Comparison of ENCODE assay signal across 39 cellular contexts in the genomic region with DNA sequence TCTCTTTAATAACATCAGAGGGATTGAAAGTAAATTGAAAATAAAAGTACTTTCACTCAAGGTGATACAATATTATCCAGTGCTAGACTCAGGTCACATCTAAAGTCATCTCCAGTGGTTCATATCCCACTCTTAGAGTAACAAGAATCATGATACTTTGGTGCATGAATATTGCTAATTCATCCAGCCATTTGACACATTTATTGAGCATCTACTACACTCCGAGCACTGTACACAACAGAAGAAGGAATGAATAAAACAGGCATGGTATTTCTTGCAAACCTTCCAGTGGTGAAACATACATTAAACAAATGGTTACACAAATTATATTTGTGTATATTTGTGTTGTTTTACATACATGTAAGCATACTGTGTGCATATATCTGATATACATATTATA.
"Had no signal": no experiment of that assay in that cellular context is flagged by ENCODE, and none has a peak within 500 bp of the region (broad histone marks: within the 10 kb centered on the region; RNA-seq: fewer than 3 reads in every experiment).

No MANE protein-coding gene starts in this region.

- H3K4me3 Mint-ChIP-seq: activated naive CD4-positive, alpha-beta T cell treated with anti-CD3 and anti-CD28 coated beads for 36 hours; activated naive CD4-positive, alpha-beta T cell treated with anti-CD3 and anti-CD28 coated beads, Interleukin-2, amount 10 ng/mL, durations not matched to agents 7 days and 5 days; activated naive CD4-positive, alpha-beta T cell treated with anti-CD3 and anti-CD28 coated beads, Interleukin-2, amount 50 U/mL, for 24 hours; activated naive CD8-positive, alpha-beta T cell; activated naive CD8-positive, alpha-beta T cell treated with anti-CD3 and anti-CD28 coated beads for 36 hours; activated naive CD8-positive, alpha-beta T cell treated with anti-CD3 and anti-CD28 coated beads, Interleukin-2, amount 10 ng/mL, durations not matched to agents 7 days and 5 days; activated naive CD8-positive, alpha-beta T cell treated with anti-CD3 and anti-CD28 coated beads, Interleukin-2, amount 50 U/mL, for 24 hours; activated T-cell treated with anti-CD3 and anti-CD28 coated beads, Interleukin-2, amount 50 U/mL, for 24 hours; activated T-cell treated with anti-CD3 and anti-CD28 coated beads, Interleukin-2, amount 50 U/mL, for 4 hours; activated T-cell treated with anti-CD3 and anti-CD28 coated beads, Interleukin-2, amount 50 U/mL, for 72 hours; activated T-helper 1 cell treated with anti-CD3 and anti-CD28 coated beads, Interleukin-12 subunit alpha, Interleukin-12 subunit beta, Interleukin-2, Interleukin-4 antibody, amounts not matched to agents 30 ng/mL and 10 ng/mL and 1 ng/mL, durations not matched to agents 14 hours and 24 hours and 36 hours; activated T-helper 17 cell treated with anti-CD3 and anti-CD28 coated beads, Interleukin-2, amount 50 U/mL, for 72 hours; central memory CD8-positive, alpha-beta T cell had no signal

- DNase-seq: activated effector memory CD4-positive, alpha-beta T cell treated with anti-CD3 and anti-CD28 coated beads, Interleukin-2, amount 50 U/mL, for 16 hours; activated effector memory CD4-positive, alpha-beta T cell treated with Interleukin-2 at 50 U/mL for 16 hours; activated gamma-delta T cell; activated gamma-delta T cell treated with Interleukin-2 at 50 U/mL for 16 hours; activated naive CD4-positive, alpha-beta T cell; activated naive CD4-positive, alpha-beta T cell treated with anti-CD3 and anti-CD28 coated beads for 36 hours; activated naive CD4-positive, alpha-beta T cell treated with anti-CD3 and anti-CD28 coated beads, Interleukin-2, amount 10 ng/mL, durations not matched to agents 7 days and 5 days; activated naive CD4-positive, alpha-beta T cell treated with anti-CD3 and anti-CD28 coated beads, Interleukin-2, amount 50 U/mL, for 16 hours; activated naive CD4-positive, alpha-beta T cell treated with Interleukin-2 at 50 U/mL for 16 hours; activated naive CD8-positive, alpha-beta T cell treated with anti-CD3 and anti-CD28 coated beads for 36 hours; activated naive CD8-positive, alpha-beta T cell treated with anti-CD3 and anti-CD28 coated beads, Interleukin-2, amount 10 ng/mL, durations not matched to agents 7 days and 5 days; activated naive CD8-positive, alpha-beta T cell treated with anti-CD3 and anti-CD28 coated beads, Interleukin-2, amount 50 U/mL, for 24 hours; activated T-cell treated with anti-CD3 and anti-CD28 coated beads, Interleukin-2, amount 50 U/mL, for 1 hour; activated T-cell treated with anti-CD3 and anti-CD28 coated beads, Interleukin-2, amount 50 U/mL, for 24 hours; activated T-cell treated with anti-CD3 and anti-CD28 coated beads, Interleukin-2, amount 50 U/mL, for 4 hours; activated T-cell treated with anti-CD3 and anti-CD28 coated beads, Interleukin-2, amount 50 U/mL, for 48 hours; activated T-cell treated with anti-CD3 and anti-CD28 coated beads, Interleukin-2, amount 50 U/mL, for 72 hours; adrenal gland; amniotic stem cell; amygdala; anterior cingulate cortex; aorta; body of pancreas; brain microvascular endothelial cell; caudate nucleus; central memory CD4-positive, alpha-beta T cell; cerebellar nuclear complex had no signal

- H3K27me3 ChIP-seq: adrenal gland, ascending aorta, body of pancreas, brain microvascular endothelial cell, cardiac muscle cell had no signal

- H3K4me3 ChIP-seq: adrenal gland, ascending aorta, body of pancreas, cardiac muscle cell had no signal

- H3K36me3 ChIP-seq: adrenal gland, ascending aorta, brain microvascular endothelial cell, cardiac muscle cell had no signal

- H3K36me3 Mint-ChIP-seq: activated naive CD4-positive, alpha-beta T cell treated with anti-CD3 and anti-CD28 coated beads, Interleukin-2, amount 10 ng/mL, durations not matched to agents 7 days and 5 days; activated naive CD4-positive, alpha-beta T cell treated with anti-CD3 and anti-CD28 coated beads, Interleukin-2, amount 50 U/mL, for 24 hours; activated naive CD4-positive, alpha-beta T cell treated with anti-CD3 and anti-CD28 coated beads, Interleukin-2, amount 50 U/mL, for 72 hours; activated naive CD8-positive, alpha-beta T cell; activated naive CD8-positive, alpha-beta T cell treated with anti-CD3 and anti-CD28 coated beads for 36 hours; activated naive CD8-positive, alpha-beta T cell treated with anti-CD3 and anti-CD28 coated beads, Interleukin-2, amount 10 ng/mL, durations not matched to agents 7 days and 5 days; brain had no signal

- H3K4me1 Mint-ChIP-seq: activated T-helper 17 cell treated with anti-CD3 and anti-CD28 coated beads, Interleukin-2, amount 50 U/mL, for 72 hours had no signal

- FAIRE-seq: astrocyte, bronchial epithelial cell had no signal

- H3K27ac ChIP-seq: adrenal gland, ascending aorta, body of pancreas, brain microvascular endothelial cell, cardiac muscle cell had no signal

- H3K9me3 ChIP-seq: adrenal gland, ascending aorta, body of pancreas had no signal

- H3K4me1 ChIP-seq: adrenal gland had no signal

- ATAC-seq: activated naive CD4-positive, alpha-beta T cell treated with anti-CD3 and anti-CD28 coated beads, Interleukin-2, amount 50 U/mL, for 72 hours; activated naive CD8-positive, alpha-beta T cell treated with anti-CD3 and anti-CD28 coated beads, Interleukin-2, amount 50 U/mL, for 24 hours; activated T-cell treated with anti-CD3 and anti-CD28 coated beads, Interleukin-2, amount 50 U/mL, for 4 hours; activated T-cell treated with anti-CD3 and anti-CD28 coated beads, Interleukin-2, amount 50 U/mL, for 72 hours; activated T-helper 17 cell treated with anti-CD3 and anti-CD28 coated beads, Interleukin-2, amount 50 U/mL, for 72 hours; body of pancreas had no signal

- H3K9me3 Mint-ChIP-seq: activated naive CD4-positive, alpha-beta T cell treated with anti-CD3 and anti-CD28 coated beads for 36 hours; activated naive CD4-positive, alpha-beta T cell treated with anti-CD3 and anti-CD28 coated beads, Interleukin-2, amount 10 ng/mL, durations not matched to agents 7 days and 5 days; activated naive CD4-positive, alpha-beta T cell treated with anti-CD3 and anti-CD28 coated beads, Interleukin-2, amount 50 U/mL, for 24 hours; activated naive CD4-positive, alpha-beta T cell treated with anti-CD3 and anti-CD28 coated beads, Interleukin-2, amount 50 U/mL, for 72 hours; activated naive CD8-positive, alpha-beta T cell treated with anti-CD3 and anti-CD28 coated beads for 36 hours; activated naive CD8-positive, alpha-beta T cell treated with anti-CD3 and anti-CD28 coated beads, Interleukin-2, amount 10 ng/mL, durations not matched to agents 7 days and 5 days; activated naive CD8-positive, alpha-beta T cell treated with anti-CD3 and anti-CD28 coated beads, Interleukin-2, amount 50 U/mL, for 24 hours; activated T-cell treated with anti-CD3 and anti-CD28 coated beads, Interleukin-2, amount 50 U/mL, for 24 hours; activated T-cell treated with anti-CD3 and anti-CD28 coated beads, Interleukin-2, amount 50 U/mL, for 4 hours; activated T-cell treated with anti-CD3 and anti-CD28 coated beads, Interleukin-2, amount 50 U/mL, for 72 hours; activated T-helper 1 cell treated with anti-CD3 and anti-CD28 coated beads, Interleukin-12 subunit alpha, Interleukin-12 subunit beta, Interleukin-2, Interleukin-4 antibody, amounts not matched to agents 30 ng/mL and 10 ng/mL and 1 ng/mL, durations not matched to agents 14 hours and 24 hours and 36 hours; activated T-helper 17 cell treated with anti-CD3 and anti-CD28 coated beads, Interleukin-2, amount 50 U/mL, for 72 hours; activated T-helper 2 cell treated with anti-CD3 and anti-CD28 coated beads, Interferon-gamma antibody, Interleukin-2, Interleukin-4, amounts not matched to agents 10 μg/mL and 5 μg/mL and 100 μg/mL, durations not matched to agents 14 hours and 24 hours and 36 hours; brain; central memory CD8-positive, alpha-beta T cell had no signal

- H3K27ac Mint-ChIP-seq: activated naive CD4-positive, alpha-beta T cell treated with anti-CD3 and anti-CD28 coated beads for 36 hours; activated naive CD4-positive, alpha-beta T cell treated with anti-CD3 and anti-CD28 coated beads, Interleukin-2, amount 10 ng/mL, durations not matched to agents 7 days and 5 days; activated naive CD4-positive, alpha-beta T cell treated with anti-CD3 and anti-CD28 coated beads, Interleukin-2, amount 50 U/mL, for 24 hours; activated naive CD4-positive, alpha-beta T cell treated with anti-CD3 and anti-CD28 coated beads, Interleukin-2, amount 50 U/mL, for 72 hours; activated naive CD8-positive, alpha-beta T cell; activated naive CD8-positive, alpha-beta T cell treated with anti-CD3 and anti-CD28 coated beads for 36 hours; activated naive CD8-positive, alpha-beta T cell treated with anti-CD3 and anti-CD28 coated beads, Interleukin-2, amount 10 ng/mL, durations not matched to agents 7 days and 5 days; activated naive CD8-positive, alpha-beta T cell treated with anti-CD3 and anti-CD28 coated beads, Interleukin-2, amount 50 U/mL, for 24 hours; activated T-cell treated with anti-CD3 and anti-CD28 coated beads, Interleukin-2, amount 50 U/mL, for 24 hours; activated T-cell treated with anti-CD3 and anti-CD28 coated beads, Interleukin-2, amount 50 U/mL, for 72 hours; activated T-helper 1 cell treated with anti-CD3 and anti-CD28 coated beads, Interleukin-12 subunit alpha, Interleukin-12 subunit beta, Interleukin-2, Interleukin-4 antibody, amounts not matched to agents 30 ng/mL and 10 ng/mL and 1 ng/mL, durations not matched to agents 14 hours and 24 hours and 36 hours; activated T-helper 17 cell treated with anti-CD3 and anti-CD28 coated beads, Interleukin-2, amount 50 U/mL, for 72 hours; activated T-helper 2 cell treated with anti-CD3 and anti-CD28 coated beads, Interferon-gamma antibody, Interleukin-2, Interleukin-4, amounts not matched to agents 10 μg/mL and 5 μg/mL and 100 μg/mL, durations not matched to agents 14 hours and 24 hours and 36 hours; brain had no signal
